ENCODE assay signal across 23 cellular contexts in the genomic region with DNA sequence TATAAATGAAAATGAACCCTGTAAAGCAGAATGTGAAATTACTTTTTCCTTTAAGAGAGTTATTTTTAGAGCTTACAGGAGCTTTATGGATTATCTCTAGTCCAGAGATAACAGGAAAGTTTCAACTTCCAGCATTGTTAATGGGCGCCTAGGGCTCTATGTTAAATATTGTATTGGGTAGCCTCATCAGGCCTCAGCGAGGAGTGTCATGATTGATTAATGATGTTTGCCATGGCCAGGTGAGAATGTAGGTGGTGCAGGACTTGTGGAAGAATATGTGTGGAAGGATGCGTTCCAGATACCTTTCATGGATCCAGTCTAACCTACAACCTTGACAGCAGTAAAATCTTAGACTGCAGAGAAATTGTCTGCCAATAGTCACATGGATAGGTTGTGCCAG. TPM values are rescaled to one million over a fixed set of nuclear protein-coding genes. Genes with fewer than 3 reads are reported as not detected.
DNase-seq lines count a peak whose midpoint lies in the region; ATAC-seq, FAIRE-seq and TF ChIP-seq lines count a peak whose summit lies in the region.
"Had no signal": no experiment of that assay in that cellular context is flagged by ENCODE, and none has a peak within 500 bp of the region (broad histone marks: within the 10 kb centered on the region; RNA-seq: fewer than 3 reads in every experiment).

No MANE protein-coding gene starts in this region.

- H2AFZ ChIP-seq in ACC112 (ENCODE audit: low read length, unreplicated experiment) (no peak overlapping the region), H1 (ENCODE audit: low read length) (no peak overlapping the region)

- TF ChIP-seq POLR2A in H1 (IDR thresholded peaks at IDR 0.05; ENCODE audit: control extremely low read depth in 1 of 2, low read depth in 2 of 2, low read length in 2 of 2) (no peak), H54 (IDR thresholded peaks at IDR 0.05; ENCODE audit: low read depth, low read length) (no peak)

- H3K79me2 ChIP-seq in ACC112 (ENCODE audit: control insufficient read depth, insufficient read depth, low read length, unreplicated experiment) (no peaks in the 10 kb centered on the region), H1 (ENCODE audit: control insufficient read depth in 1 of 2, insufficient read depth in 2 of 2, low read length in 2 of 2) (no peaks in the 10 kb centered on the region)

- H3K4me2 ChIP-seq in H1 (ENCODE audit: insufficient read depth in 1 of 2, low read depth in 2 of 2, low read length in 2 of 2): no peak overlapping the region

- H4K20me1 ChIP-seq in H1 (replicated peaks in 1 of 2; ENCODE audit: control insufficient read depth in 1 of 2, insufficient read depth in 2 of 2, low read length in 2 of 2): no peaks in the 10 kb centered on the region

- CTCF ChIA-PET in H1 (lab: Charles Lee; ENCODE audit: partially characterized antibody): interaction anchor here (1.0 to 7.1 kb wide), 2 partner anchors 13 to 50 kb away, joined by 3 to 54 read pairs; no protein-coding TSS in a partner anchor

- TF ChIP-seq RAD21 in H1 (IDR thresholded peaks at IDR 0.05 in 1 of 2, conservative IDR thresholded peaks at IDR 0.05 in 1 of 2; ENCODE audit: low read depth in 2 of 2, low read length in 2 of 2): no peak

- no peak overlapping the region for H3K4ac ChIP-seq in H1 (replicated peaks; ENCODE audit: insufficient read length, low read depth, low read length)

- H3K23ac ChIP-seq in H1 (ENCODE audit: insufficient read length): no peak overlapping the region

- H3K9me3 ChIP-seq in H1 (ENCODE audit: insufficient read depth in 2 of 2, low read depth in 1 of 2, low read length in 1 of 2) (no peaks in the 10 kb centered on the region), skeletal muscle tissue (ENCODE audit: control insufficient read depth in 3 of 3, low read length in 3 of 3) (no peaks in the 10 kb centered on the region)
- H3K9me3 ChIP-seq: right lobe of liver had no signal

- H3K18ac ChIP-seq in H1 (ENCODE audit: extremely low read depth, low read length): no peak overlapping the region

- no peak for TF ChIP-seq CTCF in H1 (IDR thresholded peaks at IDR 0.05; ENCODE audit: control extremely low read depth in 1 of 3, insufficient read depth in 1 of 3, low read depth in 1 of 3, low read length in 3 of 3)

- H2BK20ac ChIP-seq in H1 (ENCODE audit: low read length): 0 out of 2 replicates have a peak overlapping the region, but pooled peaks have one; percentile 15

- no peak overlapping the region for H2BK5ac ChIP-seq in H1 (ENCODE audit: low read depth, low read length)

- H4K5ac ChIP-seq in H1 (ENCODE audit: insufficient read length, low read depth, low read length): no peak overlapping the region

- peak; percentile 47 for DNase-seq in HT-29 (ENCODE audit: low spot score)
- no peak for DNase-seq in H1 (ENCODE audit: low read depth in 1 of 2, low spot score in 2 of 2)
- no peak for DNase-seq in NCI-H2081 treated with DMSO at 0.1 percent for 48 hours (lab: John Stamatoyannopoulos, UW)
- DNase-seq in H54 (ENCODE audit: insufficient read length, low spot score): no peak
- DNase-seq in globus pallidus (ENCODE audit: low spot score): no peak
- DNase-seq: activated CD4-positive, alpha-beta T cell treated with anti-CD3 and anti-CD28 coated beads for 1 hour; activated CD8-positive, alpha-beta T cell treated with anti-CD3 and anti-CD28 coated beads, Interleukin-2, amount 10 ng/mL, durations not matched to agents 7 days and 5 days; activated effector memory CD4-positive, alpha-beta T cell treated with Interleukin-2 at 50 U/mL for 16 hours; activated naive CD8-positive, alpha-beta T cell treated with anti-CD3 and anti-CD28 coated beads for 36 hours; activated T-cell treated with anti-CD3 and anti-CD28 coated beads for 4 hours; C1 segment of cervical spinal cord; naive thymus-derived CD8-positive, alpha-beta T cell; NCI-H1105 treated with DMSO at 0.1 percent for 48 hours; NCI-H524; right lobe of liver; stimulated activated CD8-positive, alpha-beta memory T cell treated with anti-CD3 and anti-CD28 coated beads, Interleukin-4, amount 100 ng/mL, for 48 hours had no signal

- H3K4me3 ChIP-seq in ACC112 (ENCODE audit: low read depth, low read length): no peak overlapping the region
- H3K4me3 ChIP-seq in H1 (ENCODE audit: extremely low read depth in 1 of 4, insufficient read depth in 2 of 4, low read depth in 3 of 4, low read length in 4 of 4): no peak overlapping the region
- H3K4me3 ChIP-seq in skeletal muscle tissue (ENCODE audit: low read length in 3 of 3): no peak overlapping the region
- H3K4me3 ChIP-seq: GM12878, right lobe of liver had no signal

- no peak overlapping the region for H4K8ac ChIP-seq in H1 (ENCODE audit: extremely low read depth, insufficient read depth, low read length)

- H2BK120ac ChIP-seq in H1 (replicated peaks; ENCODE audit: low read depth, low read length): no peak overlapping the region

- ATAC-seq in HG02678 (IDR thresholded peaks at IDR 0.05; ENCODE audit: unreplicated experiment): no peak
- ATAC-seq: activated CD8-positive, alpha-beta T cell treated with anti-CD3 and anti-CD28 coated beads, Interleukin-2, amount 10 ng/mL, durations not matched to agents 7 days and 5 days; GM12878; naive thymus-derived CD8-positive, alpha-beta T cell; right lobe of liver had no signal

- H3K27ac ChIP-seq in ACC112 (ENCODE audit: low read depth, low read length) (peak overlapping the region; percentile 89), H1 (ENCODE audit: low read depth, low read length) (no peak overlapping the region), skeletal muscle tissue (ENCODE audit: low read depth, low read length) (peak overlapping the region; percentile 42)
- H3K27ac ChIP-seq: right lobe of liver had no signal

- peaks cover 43% of the 10 kb centered on the region for H3K4me1 ChIP-seq in ACC112 (ENCODE audit: control insufficient read depth, insufficient read depth, low read length, unreplicated experiment)
- H3K4me1 ChIP-seq in H1 (replicated peaks in 1 of 4; ENCODE audit: control insufficient read depth in 3 of 4, insufficient read depth in 4 of 4, low read length in 3 of 4): peaks cover 0 to 3% (median 1%) of the 10 kb centered on the region in 4 experiments; a peak in 2 of 7 replicates
- H3K4me1 ChIP-seq in skeletal muscle tissue (ENCODE audit: control insufficient read depth in 3 of 3, insufficient read depth in 3 of 3, low read length in 3 of 3): peaks cover 8 to 44% (median 16%) of the 10 kb centered on the region in 3 donors
- H3K4me1 ChIP-seq: right lobe of liver had no signal

- no peaks in the 10 kb centered on the region for H3K79me1 ChIP-seq in H1 (ENCODE audit: low read depth, low read length)

- H2AK5ac ChIP-seq in H1 (ENCODE audit: low read depth, low read length): no peak overlapping the region

- H4K91ac ChIP-seq in H1 (replicated peaks; ENCODE audit: insufficient read length, low read length): no peak overlapping the region

- TF ChIP-seq EP300 in H1 (IDR thresholded peaks at IDR 0.05; ENCODE audit: borderline replicate concordance in 1 of 2, low read depth in 2 of 2, low read length in 2 of 2): no peak

- H3K9ac ChIP-seq in H1 (replicated peaks in 1 of 4; ENCODE audit: extremely low read depth in 1 of 4, low read depth in 3 of 4, low read length in 3 of 4): no peak overlapping the region
- no peak overlapping the region for H3K9ac ChIP-seq in skeletal muscle tissue (ENCODE audit: low read depth in 1 of 3, low read length in 3 of 3)

- H2BK15ac ChIP-seq in H1 (ENCODE audit: low read length): no peak overlapping the region

- H2BK12ac ChIP-seq in H1 (ENCODE audit: low read depth, low read length): no peak overlapping the region

- WGBS in H1 (ENCODE audit: extremely low coverage in 1 of 2, insufficient coverage in 1 of 2, insufficient read length in 1 of 2, insufficient replicate concordance in 2 of 2, low coverage in 1 of 2, low lambda C conversion rate in 2 of 2, missing lambda C conversion rate in 1 of 2), 2 experiments: 92% methylated on average over 3 of the region's 3 CpGs; no CpG with 5 or more reads in 1 of the 2 experiments

- no peak overlapping the region for H3K14ac ChIP-seq in H1 (ENCODE audit: insufficient read length)

- no peaks in the 10 kb centered on the region for H3K27me3 ChIP-seq in ACC112 (ENCODE audit: insufficient read depth, low read length)
- H3K27me3 ChIP-seq in H1 (replicated peaks in 1 of 4; ENCODE audit: control insufficient read depth in 3 of 4, extremely low read depth in 1 of 4, insufficient read depth in 3 of 4, low read length in 3 of 4): no peaks in the 10 kb centered on the region
- H3K27me3 ChIP-seq in skeletal muscle tissue (ENCODE audit: control insufficient read depth in 3 of 3, insufficient read depth in 3 of 3, low read length in 3 of 3): no peaks in the 10 kb centered on the region
- H3K27me3 ChIP-seq: right lobe of liver had no signal

- no peak overlapping the region for H3K56ac ChIP-seq in H1 (replicated peaks; ENCODE audit: insufficient read length, low read depth, low read length)

- H3K23me2 ChIP-seq in H1 (ENCODE audit: low read depth, low read length): no peaks in the 10 kb centered on the region

- POLR2A ChIA-PET in H1 (lab: Charles Lee; ENCODE audit: partially characterized antibody): no interaction called here

- FAIRE-seq in H1 (lab: Jason Lieb, UNC): no peak
- no peak for FAIRE-seq in H54 (lab: Jason Lieb, UNC)
- FAIRE-seq: GM12878, RCC 7860, urothelium cell line had no signal

- H3K36me3 ChIP-seq in ACC112 (ENCODE audit: insufficient read depth, low read length): no peaks in the 10 kb centered on the region
- H3K36me3 ChIP-seq in H1 (ENCODE audit: control insufficient read depth in 2 of 4, insufficient read depth in 4 of 4, low read length in 3 of 4): no peaks in the 10 kb centered on the region
- no peaks in the 10 kb centered on the region for H3K36me3 ChIP-seq in skeletal muscle tissue (ENCODE audit: control insufficient read depth in 3 of 3, insufficient read depth in 3 of 3, low read length in 3 of 3)
- H3K36me3 ChIP-seq: right lobe of liver had no signal

TF ChIP-seq in H1, 55 proteins besides CTCF, POLR2A, EP300 and RAD21 (continues in another document):
- TF ChIP-seq POU5F1 (IDR thresholded peaks at IDR 0.05; ENCODE audit: low read depth, low read length): no peak
- no peak for TF ChIP-seq HDAC6 (IDR thresholded peaks at IDR 0.05; ENCODE audit: low read depth, low read length)
- TF ChIP-seq KDM5A (IDR thresholded peaks at IDR 0.05; ENCODE audit: low read length): no peak
- TF ChIP-seq SUZ12 (IDR thresholded peaks at IDR 0.05; ENCODE audit: low read length): no peak
- no peak for TF ChIP-seq CBX8 (IDR thresholded peaks at IDR 0.05; ENCODE audit: borderline replicate concordance, low read depth, low read length)

RNA-seq across cellular contexts. Expression of gene ME3, which starts 50.6 kb away (rescaled TPM):
- total RNA-seq in HT-29 (2014; rRNA removed; shearing (Covaris generic)): 66.9 and 70.1 TPM in 2 replicates
- 1.5 and 3.4 TPM in 2 replicates for total RNA-seq in H1 (2021; fragmentation: NEBNext Ultra II Directional; extraction: Animal tissue kit (Norgen Biotek cat#: 25700))
- polyA plus RNA-seq in H1 (2011; rRNA removed): 2.7 and 2.8 TPM in 2 replicates
- polyA plus RNA-seq in H1 (2011; cell fraction: cytosol; rRNA removed): 4.1 TPM
- polyA plus RNA-seq in H1 (2011; cell fraction: nucleus; rRNA removed): 6.9 TPM
- 1.5 to 3.2 TPM (median 2.2 TPM) in 4 replicates for polyA plus RNA-seq in H1 (2012, experiment 1 of 2)
- 1.2 TPM for polyA plus RNA-seq in H1 (2012, experiment 2 of 2)
- 1.4 TPM for polyA plus RNA-seq in H1 (2013, experiment 1 of 2)
- polyA plus RNA-seq in H1 (2013, experiment 2 of 2): 1.2 TPM
- 6.0 and 7.9 TPM in 2 replicates for polyA minus RNA-seq in H1 (2011; rRNA and poly(A)+ RNA removed)
- polyA minus RNA-seq in H1 (2011; cell fraction: cytosol; rRNA and poly(A)+ RNA removed): 2.6 TPM
- polyA minus RNA-seq in H1 (2011; cell fraction: nucleus; rRNA and poly(A)+ RNA removed): 22.8 TPM
- 16.7 TPM for total RNA-seq in skeletal muscle tissue
- total RNA-seq: SK-MEL-5 had no signal
